Comparison of ENCODE assay signal across 1 cellular context in the genomic region with DNA sequence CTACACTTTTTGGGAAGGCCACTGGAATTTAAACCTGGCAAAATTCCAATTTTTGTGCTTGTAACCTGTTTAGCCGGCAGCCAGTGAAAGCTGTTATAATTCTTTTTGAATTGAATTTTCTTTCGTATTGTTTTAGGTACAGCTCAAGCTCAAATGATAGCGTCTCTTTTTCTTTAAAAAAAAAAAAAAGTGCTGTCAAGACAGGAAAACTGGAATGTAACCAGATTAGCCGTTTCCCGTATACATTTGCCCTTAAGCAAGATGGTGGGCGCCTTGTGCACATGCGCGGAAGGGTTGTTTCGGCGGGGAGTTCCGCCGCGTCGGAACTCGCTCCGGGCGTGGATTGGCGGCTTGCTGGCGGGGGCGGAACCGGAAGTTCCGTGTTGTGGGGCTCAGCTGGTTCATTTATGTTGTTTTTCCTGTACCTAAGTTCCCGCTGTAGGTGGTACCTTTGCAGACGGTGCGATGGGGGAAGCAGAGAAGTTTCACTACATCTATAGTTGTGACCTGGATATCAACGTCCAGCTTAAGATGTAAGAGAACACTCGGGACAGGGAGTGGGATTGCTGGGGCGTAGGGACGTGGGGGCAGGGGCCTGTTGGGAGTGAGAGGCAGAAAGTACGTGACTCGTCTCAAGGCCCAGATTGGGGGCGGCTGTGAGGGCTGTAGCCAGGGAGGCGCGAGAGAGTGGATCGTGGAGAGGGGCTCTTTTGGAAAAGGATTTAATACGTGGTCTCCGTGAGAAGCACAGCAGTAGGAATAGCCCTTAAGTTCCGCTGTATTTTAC.
TF ChIP-seq lines count a peak whose summit lies in the region.

Gene PIK3C3 (plus strand): TSS at position 408 of the 787 bp plus-strand sequence. CDS start 58 bp downstream, at position 466.

TF ChIP-seq in HepG2, 621 proteins besides CTCF, POLR2A, EP300 and RAD21 (continued from another document and continues in another):
- TF ChIP-seq ZNF512B (CRISPR knock-in tag; IDR thresholded peaks at IDR 0.05; ENCODE audit: borderline replicate concordance) (no peak), ZNF362 (CRISPR knock-in tag; IDR thresholded peaks at IDR 0.05; ENCODE audit: borderline replicate concordance) (peak; percentile 99), NBN (conservative IDR thresholded peaks at IDR 0.05) (no peak), ZNF644 (CRISPR knock-in tag; IDR thresholded peaks at IDR 0.05; ENCODE audit: low read depth) (no peak), SPEN (CRISPR knock-in tag; IDR thresholded peaks at IDR 0.05; ENCODE audit: low read depth) (peak; percentile 49), TEAD2 (CRISPR knock-in tag; IDR thresholded peaks at IDR 0.05) (no peak), HIVEP1 (CRISPR knock-in tag; IDR thresholded peaks at IDR 0.05) (no peak), MBNL3 (CRISPR knock-in tag; conservative IDR thresholded peaks at IDR 0.05) (no peak), HNRNPH1 (optimal IDR thresholded peaks at IDR 0.05; ENCODE audit: low read depth, low read length) (no peak), HNRNPUL1 (IDR thresholded peaks at IDR 0.05; ENCODE audit: low read depth, low read length) (no peak), SNAI1 (CRISPR knock-in tag; IDR thresholded peaks at IDR 0.05; ENCODE audit: borderline replicate concordance) (no peak), MAF1 (CRISPR knock-in tag; IDR thresholded peaks at IDR 0.05; ENCODE audit: borderline replicate concordance) (no peak), ZNF468 (CRISPR knock-in tag; IDR thresholded peaks at IDR 0.05) (no peak), NFYC (CRISPR knock-in tag; IDR thresholded peaks at IDR 0.05) (peak; percentile 87), ELF4 (CRISPR knock-in tag; IDR thresholded peaks at IDR 0.05; ENCODE audit: borderline replicate concordance) (peak; percentile 70), ZGPAT (CRISPR knock-in tag; IDR thresholded peaks at IDR 0.05) (peak; percentile 58; the same call in 1 of the 2 replicates), AGO2 (optimal IDR thresholded peaks at IDR 0.05; ENCODE audit: low read depth, low read length) (no peak), NR1H2 (CRISPR knock-in tag; IDR thresholded peaks at IDR 0.05; ENCODE audit: borderline replicate concordance, low read depth) (no peak), ZNF556 (CRISPR knock-in tag; IDR thresholded peaks at IDR 0.05; ENCODE audit: borderline replicate concordance) (no peak), AHR (CRISPR knock-in tag; IDR thresholded peaks at IDR 0.05) (no peak), SIN3B (IDR thresholded peaks at IDR 0.05; ENCODE audit: low read length) (no peak; the same call in 1 of the 2 replicates)
- TF ChIP-seq, protein P1, sequence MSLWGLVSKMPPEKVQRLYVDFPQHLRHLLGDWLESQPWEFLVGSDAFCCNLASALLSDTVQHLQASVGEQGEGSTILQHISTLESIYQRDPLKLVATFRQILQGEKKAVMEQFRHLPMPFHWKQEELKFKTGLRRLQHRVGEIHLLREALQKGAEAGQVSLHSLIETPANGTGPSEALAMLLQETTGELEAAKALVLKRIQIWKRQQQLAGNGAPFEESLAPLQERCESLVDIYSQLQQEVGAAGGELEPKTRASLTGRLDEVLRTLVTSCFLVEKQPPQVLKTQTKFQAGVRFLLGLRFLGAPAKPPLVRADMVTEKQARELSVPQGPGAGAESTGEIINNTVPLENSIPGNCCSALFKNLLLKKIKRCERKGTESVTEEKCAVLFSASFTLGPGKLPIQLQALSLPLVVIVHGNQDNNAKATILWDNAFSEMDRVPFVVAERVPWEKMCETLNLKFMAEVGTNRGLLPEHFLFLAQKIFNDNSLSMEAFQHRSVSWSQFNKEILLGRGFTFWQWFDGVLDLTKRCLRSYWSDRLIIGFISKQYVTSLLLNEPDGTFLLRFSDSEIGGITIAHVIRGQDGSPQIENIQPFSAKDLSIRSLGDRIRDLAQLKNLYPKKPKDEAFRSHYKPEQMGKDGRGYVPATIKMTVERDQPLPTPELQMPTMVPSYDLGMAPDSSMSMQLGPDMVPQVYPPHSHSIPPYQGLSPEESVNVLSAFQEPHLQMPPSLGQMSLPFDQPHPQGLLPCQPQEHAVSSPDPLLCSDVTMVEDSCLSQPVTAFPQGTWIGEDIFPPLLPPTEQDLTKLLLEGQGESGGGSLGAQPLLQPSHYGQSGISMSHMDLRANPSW (CRISPR knock-in tag; IDR thresholded peaks at IDR 0.05; ENCODE audit: borderline replicate concordance), result no peak
- TF ChIP-seq, protein P2, sequence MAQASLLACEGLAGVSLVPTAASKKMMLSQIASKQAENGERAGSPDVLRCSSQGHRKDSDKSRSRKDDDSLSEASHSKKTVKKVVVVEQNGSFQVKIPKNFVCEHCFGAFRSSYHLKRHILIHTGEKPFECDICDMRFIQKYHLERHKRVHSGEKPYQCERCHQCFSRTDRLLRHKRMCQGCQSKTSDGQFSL (CRISPR knock-in tag; IDR thresholded peaks at IDR 0.05), result no peak
- TF ChIP-seq, protein P3, sequence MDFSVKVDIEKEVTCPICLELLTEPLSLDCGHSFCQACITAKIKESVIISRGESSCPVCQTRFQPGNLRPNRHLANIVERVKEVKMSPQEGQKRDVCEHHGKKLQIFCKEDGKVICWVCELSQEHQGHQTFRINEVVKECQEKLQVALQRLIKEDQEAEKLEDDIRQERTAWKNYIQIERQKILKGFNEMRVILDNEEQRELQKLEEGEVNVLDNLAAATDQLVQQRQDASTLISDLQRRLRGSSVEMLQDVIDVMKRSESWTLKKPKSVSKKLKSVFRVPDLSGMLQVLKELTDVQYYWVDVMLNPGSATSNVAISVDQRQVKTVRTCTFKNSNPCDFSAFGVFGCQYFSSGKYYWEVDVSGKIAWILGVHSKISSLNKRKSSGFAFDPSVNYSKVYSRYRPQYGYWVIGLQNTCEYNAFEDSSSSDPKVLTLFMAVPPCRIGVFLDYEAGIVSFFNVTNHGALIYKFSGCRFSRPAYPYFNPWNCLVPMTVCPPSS (IDR thresholded peaks at IDR 0.05), result no peak
- TF ChIP-seq, protein P4, sequence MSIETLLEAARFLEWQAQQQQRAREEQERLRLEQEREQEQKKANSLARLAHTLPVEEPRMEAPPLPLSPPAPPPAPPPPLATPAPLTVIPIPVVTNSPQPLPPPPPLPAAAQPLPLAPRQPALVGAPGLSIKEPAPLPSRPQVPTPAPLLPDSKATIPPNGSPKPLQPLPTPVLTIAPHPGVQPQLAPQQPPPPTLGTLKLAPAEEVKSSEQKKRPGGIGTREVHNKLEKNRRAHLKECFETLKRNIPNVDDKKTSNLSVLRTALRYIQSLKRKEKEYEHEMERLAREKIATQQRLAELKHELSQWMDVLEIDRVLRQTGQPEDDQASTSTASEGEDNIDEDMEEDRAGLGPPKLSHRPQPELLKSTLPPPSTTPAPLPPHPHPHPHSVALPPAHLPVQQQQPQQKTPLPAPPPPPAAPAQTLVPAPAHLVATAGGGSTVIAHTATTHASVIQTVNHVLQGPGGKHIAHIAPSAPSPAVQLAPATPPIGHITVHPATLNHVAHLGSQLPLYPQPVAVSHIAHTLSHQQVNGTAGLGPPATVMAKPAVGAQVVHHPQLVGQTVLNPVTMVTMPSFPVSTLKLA (IDR thresholded peaks at IDR 0.05), result no peak
- TF ChIP-seq, protein P5, sequence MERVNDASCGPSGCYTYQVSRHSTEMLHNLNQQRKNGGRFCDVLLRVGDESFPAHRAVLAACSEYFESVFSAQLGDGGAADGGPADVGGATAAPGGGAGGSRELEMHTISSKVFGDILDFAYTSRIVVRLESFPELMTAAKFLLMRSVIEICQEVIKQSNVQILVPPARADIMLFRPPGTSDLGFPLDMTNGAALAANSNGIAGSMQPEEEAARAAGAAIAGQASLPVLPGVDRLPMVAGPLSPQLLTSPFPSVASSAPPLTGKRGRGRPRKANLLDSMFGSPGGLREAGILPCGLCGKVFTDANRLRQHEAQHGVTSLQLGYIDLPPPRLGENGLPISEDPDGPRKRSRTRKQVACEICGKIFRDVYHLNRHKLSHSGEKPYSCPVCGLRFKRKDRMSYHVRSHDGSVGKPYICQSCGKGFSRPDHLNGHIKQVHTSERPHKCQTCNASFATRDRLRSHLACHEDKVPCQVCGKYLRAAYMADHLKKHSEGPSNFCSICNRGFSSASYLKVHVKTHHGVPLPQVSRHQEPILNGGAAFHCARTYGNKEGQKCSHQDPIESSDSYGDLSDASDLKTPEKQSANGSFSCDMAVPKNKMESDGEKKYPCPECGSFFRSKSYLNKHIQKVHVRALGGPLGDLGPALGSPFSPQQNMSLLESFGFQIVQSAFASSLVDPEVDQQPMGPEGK (CRISPR knock-in tag; IDR thresholded peaks at IDR 0.05), result no peak
- TF ChIP-seq, protein P6, sequence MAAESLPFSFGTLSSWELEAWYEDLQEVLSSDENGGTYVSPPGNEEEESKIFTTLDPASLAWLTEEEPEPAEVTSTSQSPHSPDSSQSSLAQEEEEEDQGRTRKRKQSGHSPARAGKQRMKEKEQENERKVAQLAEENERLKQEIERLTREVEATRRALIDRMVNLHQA (CRISPR knock-in tag; IDR thresholded peaks at IDR 0.05), result no peak
- TF ChIP-seq, protein P7, sequence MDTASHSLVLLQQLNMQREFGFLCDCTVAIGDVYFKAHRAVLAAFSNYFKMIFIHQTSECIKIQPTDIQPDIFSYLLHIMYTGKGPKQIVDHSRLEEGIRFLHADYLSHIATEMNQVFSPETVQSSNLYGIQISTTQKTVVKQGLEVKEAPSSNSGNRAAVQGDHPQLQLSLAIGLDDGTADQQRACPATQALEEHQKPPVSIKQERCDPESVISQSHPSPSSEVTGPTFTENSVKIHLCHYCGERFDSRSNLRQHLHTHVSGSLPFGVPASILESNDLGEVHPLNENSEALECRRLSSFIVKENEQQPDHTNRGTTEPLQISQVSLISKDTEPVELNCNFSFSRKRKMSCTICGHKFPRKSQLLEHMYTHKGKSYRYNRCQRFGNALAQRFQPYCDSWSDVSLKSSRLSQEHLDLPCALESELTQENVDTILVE (CRISPR knock-in tag; IDR thresholded peaks at IDR 0.05), result no peak; the same call in 1 of the 2 replicates
- TF ChIP-seq, protein P8, sequence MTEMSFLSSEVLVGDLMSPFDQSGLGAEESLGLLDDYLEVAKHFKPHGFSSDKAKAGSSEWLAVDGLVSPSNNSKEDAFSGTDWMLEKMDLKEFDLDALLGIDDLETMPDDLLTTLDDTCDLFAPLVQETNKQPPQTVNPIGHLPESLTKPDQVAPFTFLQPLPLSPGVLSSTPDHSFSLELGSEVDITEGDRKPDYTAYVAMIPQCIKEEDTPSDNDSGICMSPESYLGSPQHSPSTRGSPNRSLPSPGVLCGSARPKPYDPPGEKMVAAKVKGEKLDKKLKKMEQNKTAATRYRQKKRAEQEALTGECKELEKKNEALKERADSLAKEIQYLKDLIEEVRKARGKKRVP (CRISPR knock-in tag; IDR thresholded peaks at IDR 0.05), result no peak
- TF ChIP-seq, protein P9, sequence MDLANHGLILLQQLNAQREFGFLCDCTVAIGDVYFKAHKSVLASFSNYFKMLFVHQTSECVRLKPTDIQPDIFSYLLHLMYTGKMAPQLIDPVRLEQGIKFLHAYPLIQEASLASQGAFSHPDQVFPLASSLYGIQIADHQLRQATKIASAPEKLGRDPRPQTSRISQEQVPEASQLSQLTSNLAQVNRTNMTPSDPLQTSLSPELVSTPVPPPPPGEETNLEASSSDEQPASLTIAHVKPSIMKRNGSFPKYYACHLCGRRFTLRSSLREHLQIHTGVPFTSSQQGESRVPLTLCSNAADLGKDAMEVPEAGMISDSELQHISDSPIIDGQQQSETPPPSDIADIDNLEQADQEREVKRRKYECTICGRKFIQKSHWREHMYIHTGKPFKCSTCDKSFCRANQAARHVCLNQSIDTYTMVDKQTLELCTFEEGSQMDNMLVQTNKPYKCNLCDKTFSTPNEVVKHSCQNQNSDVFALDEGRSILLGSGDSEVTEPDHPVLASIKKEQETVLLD (CRISPR knock-in tag; IDR thresholded peaks at IDR 0.05; ENCODE audit: low read depth), result no peak
- TF ChIP-seq, protein P10, sequence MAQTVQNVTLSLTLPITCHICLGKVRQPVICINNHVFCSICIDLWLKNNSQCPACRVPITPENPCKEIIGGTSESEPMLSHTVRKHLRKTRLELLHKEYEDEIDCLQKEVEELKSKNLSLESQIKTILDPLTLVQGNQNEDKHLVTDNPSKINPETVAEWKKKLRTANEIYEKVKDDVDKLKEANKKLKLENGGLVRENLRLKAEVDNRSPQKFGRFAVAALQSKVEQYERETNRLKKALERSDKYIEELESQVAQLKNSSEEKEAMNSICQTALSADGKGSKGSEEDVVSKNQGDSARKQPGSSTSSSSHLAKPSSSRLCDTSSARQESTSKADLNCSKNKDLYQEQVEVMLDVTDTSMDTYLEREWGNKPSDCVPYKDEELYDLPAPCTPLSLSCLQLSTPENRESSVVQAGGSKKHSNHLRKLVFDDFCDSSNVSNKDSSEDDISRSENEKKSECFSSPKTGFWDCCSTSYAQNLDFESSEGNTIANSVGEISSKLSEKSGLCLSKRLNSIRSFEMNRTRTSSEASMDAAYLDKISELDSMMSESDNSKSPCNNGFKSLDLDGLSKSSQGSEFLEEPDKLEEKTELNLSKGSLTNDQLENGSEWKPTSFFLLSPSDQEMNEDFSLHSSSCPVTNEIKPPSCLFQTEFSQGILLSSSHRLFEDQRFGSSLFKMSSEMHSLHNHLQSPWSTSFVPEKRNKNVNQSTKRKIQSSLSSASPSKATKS (CRISPR knock-in tag; IDR thresholded peaks at IDR 0.05), result no peak
